ENCODE assay signal across 2 cellular contexts in genomic region chr10:49281461-49281860, GRCh38.
TF ChIP-seq lines count a peak whose summit lies in the region.

No MANE protein-coding gene starts in this region.

TF ChIP-seq in SK-N-SH, 30 proteins besides CTCF, POLR2A, EP300 and RAD21 (continued from another document):
- TF ChIP-seq ZBTB33 (IDR thresholded peaks at IDR 0.05; ENCODE audit: borderline replicate concordance, low read depth) = no peak
- no peak for TF ChIP-seq TEAD4 (IDR thresholded peaks at IDR 0.05; ENCODE audit: borderline replicate concordance, insufficient read depth)
- no peak for TF ChIP-seq GABPA (IDR thresholded peaks at IDR 0.05; ENCODE audit: low read depth)
- TF ChIP-seq TAF1 (IDR thresholded peaks at IDR 0.05; ENCODE audit: borderline replicate concordance, low read depth, low read length) = no peak
- no peak for TF ChIP-seq JUND (IDR thresholded peaks at IDR 0.05)
- TF ChIP-seq NRF1 (IDR thresholded peaks at IDR 0.05; ENCODE audit: low read depth, low read length) = no peak
- no peak for TF ChIP-seq EZH2phosphoT487 (IDR thresholded peaks at IDR 0.05; ENCODE audit: borderline replicate concordance, low read depth)
- TF ChIP-seq USF2 (IDR thresholded peaks at IDR 0.05; ENCODE audit: borderline replicate concordance, low read depth, low read length) = no peak
- no peak for TF ChIP-seq SMC3 (IDR thresholded peaks at IDR 0.05; ENCODE audit: low read depth, low read length)
- no peak for TF ChIP-seq SIN3A (IDR thresholded peaks at IDR 0.05; ENCODE audit: borderline replicate concordance, low read depth, low read length)
- no peak for TF ChIP-seq RFX5 (IDR thresholded peaks at IDR 0.05; ENCODE audit: low read length)
- no peak for TF ChIP-seq YY1 (IDR thresholded peaks at IDR 0.05; ENCODE audit: low read depth)
- no peak for TF ChIP-seq MXI1 (IDR thresholded peaks at IDR 0.05; ENCODE audit: low read depth, low read length)
- TF ChIP-seq TCF12 (IDR thresholded peaks at IDR 0.05) = no peak
- TF ChIP-seq RCOR1 (IDR thresholded peaks at IDR 0.05; ENCODE audit: low read length) = no peak
- no peak for TF ChIP-seq FOXJ3 (CRISPR knock-in tag; IDR thresholded peaks at IDR 0.05)
- TF ChIP-seq CHD2 (IDR thresholded peaks at IDR 0.05; ENCODE audit: low read length, partially characterized antibody) = no peak

TF ChIP-seq in SK-N-SH treated with all-trans-retinoic acid at 6 μM for 48 hours, 23 proteins besides CTCF, POLR2A, EP300 and RAD21 (continued from another document):
- TF ChIP-seq CSRNP3 (CRISPR knock-in tag; IDR thresholded peaks at IDR 0.05) = no peak
- TF ChIP-seq BACH2 (CRISPR knock-in tag; IDR thresholded peaks at IDR 0.05; ENCODE audit: borderline replicate concordance) = no peak
